In the genomic region with DNA sequence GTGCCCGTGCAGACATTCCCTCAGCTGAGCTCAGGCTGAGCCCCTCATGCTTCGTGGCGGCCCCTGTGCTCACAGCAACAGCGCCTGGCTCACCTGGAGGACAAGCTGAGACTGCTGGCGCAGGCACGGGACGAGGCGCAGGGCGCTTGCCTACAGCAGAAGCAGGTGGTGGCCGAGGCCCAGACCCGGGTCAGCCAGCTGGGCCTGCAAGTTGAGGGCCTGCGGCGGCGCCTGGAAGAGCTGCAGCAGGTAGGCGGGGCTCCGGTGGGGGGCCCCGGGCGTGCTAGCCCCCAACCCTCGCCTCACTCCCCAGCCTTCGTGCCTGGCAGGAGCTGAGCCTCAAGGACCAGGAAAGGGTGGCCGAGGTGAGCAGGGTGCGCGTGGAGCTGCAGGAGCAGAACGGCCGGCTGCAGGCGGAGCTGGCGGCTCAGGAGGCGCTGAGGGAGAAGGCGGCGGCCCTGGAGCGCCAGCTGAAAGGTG, we compare ENCODE assay signal across 1 cellular context.
TF ChIP-seq lines count a peak whose summit lies in the region.

No MANE protein-coding gene starts in this region.

TF ChIP-seq in HepG2, 621 proteins besides CTCF, POLR2A, EP300 and RAD21:
- peak; percentile 8; the same call in 1 of the 2 replicates for TF ChIP-seq ZNF768 (CRISPR knock-in tag; IDR thresholded peaks at IDR 0.05)
- TF ChIP-seq RBFOX2 (IDR thresholded peaks at IDR 0.05; ENCODE audit: low read depth, low read length) = 0 out of 2 replicates have a peak, but pooled peaks have one; percentile 1
- peak; percentile 78 for TF ChIP-seq AGO2 (optimal IDR thresholded peaks at IDR 0.05; ENCODE audit: low read depth, low read length)
- TF ChIP-seq, protein P1, sequence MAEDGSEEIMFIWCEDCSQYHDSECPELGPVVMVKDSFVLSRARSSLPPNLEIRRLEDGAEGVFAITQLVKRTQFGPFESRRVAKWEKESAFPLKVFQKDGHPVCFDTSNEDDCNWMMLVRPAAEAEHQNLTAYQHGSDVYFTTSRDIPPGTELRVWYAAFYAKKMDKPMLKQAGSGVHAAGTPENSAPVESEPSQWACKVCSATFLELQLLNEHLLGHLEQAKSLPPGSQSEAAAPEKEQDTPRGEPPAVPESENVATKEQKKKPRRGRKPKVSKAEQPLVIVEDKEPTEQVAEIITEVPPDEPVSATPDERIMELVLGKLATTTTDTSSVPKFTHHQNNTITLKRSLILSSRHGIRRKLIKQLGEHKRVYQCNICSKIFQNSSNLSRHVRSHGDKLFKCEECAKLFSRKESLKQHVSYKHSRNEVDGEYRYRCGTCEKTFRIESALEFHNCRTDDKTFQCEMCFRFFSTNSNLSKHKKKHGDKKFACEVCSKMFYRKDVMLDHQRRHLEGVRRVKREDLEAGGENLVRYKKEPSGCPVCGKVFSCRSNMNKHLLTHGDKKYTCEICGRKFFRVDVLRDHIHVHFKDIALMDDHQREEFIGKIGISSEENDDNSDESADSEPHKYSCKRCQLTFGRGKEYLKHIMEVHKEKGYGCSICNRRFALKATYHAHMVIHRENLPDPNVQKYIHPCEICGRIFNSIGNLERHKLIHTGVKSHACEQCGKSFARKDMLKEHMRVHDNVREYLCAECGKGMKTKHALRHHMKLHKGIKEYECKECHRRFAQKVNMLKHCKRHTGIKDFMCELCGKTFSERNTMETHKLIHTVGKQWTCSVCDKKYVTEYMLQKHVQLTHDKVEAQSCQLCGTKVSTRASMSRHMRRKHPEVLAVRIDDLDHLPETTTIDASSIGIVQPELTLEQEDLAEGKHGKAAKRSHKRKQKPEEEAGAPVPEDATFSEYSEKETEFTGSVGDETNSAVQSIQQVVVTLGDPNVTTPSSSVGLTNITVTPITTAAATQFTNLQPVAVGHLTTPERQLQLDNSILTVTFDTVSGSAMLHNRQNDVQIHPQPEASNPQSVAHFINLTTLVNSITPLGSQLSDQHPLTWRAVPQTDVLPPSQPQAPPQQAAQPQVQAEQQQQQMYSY (CRISPR knock-in tag; IDR thresholded peaks at IDR 0.05) = no peak
- no peak for TF ChIP-seq ZMAT3 (CRISPR knock-in tag; conservative IDR thresholded peaks at IDR 0.05)
- TF ChIP-seq ZBTB3 (CRISPR knock-in tag; IDR thresholded peaks at IDR 0.05; ENCODE audit: borderline replicate concordance, low read depth) = no peak
